Comparison of ENCODE assay signal across 13 cellular contexts in genomic region chr9:118643118-118643517, GRCh38.
DNase-seq lines count a peak whose midpoint lies in the region; ATAC-seq, FAIRE-seq and TF ChIP-seq lines count a peak whose summit lies in the region.
"Had no signal": no experiment of that assay in that cellular context is flagged by ENCODE, and none has a peak within 500 bp of the region (broad histone marks: within the 10 kb centered on the region; RNA-seq: fewer than 3 reads in every experiment).

No MANE protein-coding gene starts in this region.

- no peak overlapping the region for H3K4ac ChIP-seq in mesenchymal stem cell (ENCODE audit: low read depth in 1 of 2, low read length in 2 of 2)

- no peak for FAIRE-seq in bronchial epithelial cell (lab: Jason Lieb, UNC)

- H2BK12ac ChIP-seq in mesenchymal stem cell (ENCODE audit: low read length in 2 of 2), result no peak overlapping the region

- H3K36me3 ChIP-seq in bronchial epithelial cell (ENCODE audit: control insufficient read depth, insufficient read depth, low read length), result no peaks in the 10 kb centered on the region
- H3K36me3 ChIP-seq in mesenchymal stem cell (ENCODE audit: control insufficient read depth in 1 of 2, insufficient read depth in 2 of 2, low read depth in 1 of 2, low read length in 2 of 2), result no peaks in the 10 kb centered on the region
- H3K36me3 ChIP-seq: BE2C, HAP-1 had no signal

- H3K18ac ChIP-seq in mesenchymal stem cell (ENCODE audit: low read depth in 1 of 2, low read length in 2 of 2), result no peak overlapping the region

- H3K27me3 ChIP-seq in bronchial epithelial cell (ENCODE audit: control insufficient read depth, insufficient read depth, low read length) (no peaks in the 10 kb centered on the region), mesenchymal stem cell (ENCODE audit: control insufficient read depth in 1 of 2, insufficient read depth in 1 of 2, low read length in 2 of 2) (no peaks in the 10 kb centered on the region)
- H3K27me3 ChIP-seq: BE2C had no signal

- H3K23ac ChIP-seq in mesenchymal stem cell (ENCODE audit: low read length in 2 of 2), result no peak overlapping the region

- ATAC-seq in activated CD4-positive, CD25-positive, alpha-beta regulatory T cell treated with anti-CD3 and anti-CD28 coated beads, Interleukin-2, amount 50 U/mL, for 24 hours, result no peak
- no peak for ATAC-seq in GM18511 (IDR thresholded peaks at IDR 0.05; ENCODE audit: unreplicated experiment)
- ATAC-seq: activated naive CD4-positive, alpha-beta T cell treated with anti-CD3 and anti-CD28 coated beads, Interleukin-2, amount 50 U/mL, for 72 hours had no signal

- H3K4me2 ChIP-seq in mesenchymal stem cell (ENCODE audit: low read length, poor library complexity, severe bottlenecking), result peak overlapping the region; percentile 7

- 33% methylated on average over 1 of the region's 2 CpGs for WGBS in mesenchymal stem cell

- no peak overlapping the region for H4K8ac ChIP-seq in mesenchymal stem cell (ENCODE audit: low read length)

- H3K4me3 ChIP-seq in bronchial epithelial cell (ENCODE audit: low read depth, low read length), result no peak overlapping the region
- no peak overlapping the region for H3K4me3 ChIP-seq in mesenchymal stem cell (ENCODE audit: insufficient read depth in 1 of 2, low read depth in 1 of 2, low read length in 2 of 2)
- H3K4me3 ChIP-seq: HAP-1 had no signal

- no peaks in the 10 kb centered on the region for H3K79me1 ChIP-seq in mesenchymal stem cell (replicated peaks; ENCODE audit: low read length, poor library complexity, severe bottlenecking)

- H2AK5ac ChIP-seq in mesenchymal stem cell (ENCODE audit: low read length, severe bottlenecking), result no peak overlapping the region

- H2BK5ac ChIP-seq in mesenchymal stem cell (ENCODE audit: low read depth, low read length, poor library complexity, severe bottlenecking), result peak overlapping the region; percentile 98

- intact Hi-C loops in cardiac septum (cut with DNase I), result no loop called here

- no peak overlapping the region for H2AFZ ChIP-seq in mesenchymal stem cell (ENCODE audit: low read depth, low read length)

- H3K4me1 ChIP-seq in mesenchymal stem cell (ENCODE audit: control insufficient read depth, insufficient read depth, low read depth, low read length), result peaks cover 8% of the 10 kb centered on the region
- H3K4me1 ChIP-seq: BE2C, HAP-1 had no signal

- no peak overlapping the region for H3K14ac ChIP-seq in mesenchymal stem cell (ENCODE audit: low read length in 2 of 2)

- TF ChIP-seq CTCF in bronchial epithelial cell (IDR thresholded peaks at IDR 0.05; ENCODE audit: insufficient read depth, low read length, severe bottlenecking), result no peak

- peak overlapping the region; percentile 100 for H3K27ac ChIP-seq in mesenchymal stem cell (ENCODE audit: low read length, poor library complexity, severe bottlenecking)

- H2BK15ac ChIP-seq in mesenchymal stem cell (ENCODE audit: low read depth, poor library complexity, severe bottlenecking), result no peak overlapping the region

- H3K9me3 ChIP-seq in mesenchymal stem cell (ENCODE audit: control insufficient read depth, low read length), result peaks cover 41% of the 10 kb centered on the region
- H3K9me3 ChIP-seq: BE2C, HAP-1 had no signal

- no peak overlapping the region for H3K9ac ChIP-seq in mesenchymal stem cell (ENCODE audit: low read length)

- no peak overlapping the region for H4K91ac ChIP-seq in mesenchymal stem cell (ENCODE audit: low read length)

- no peak overlapping the region for H2BK120ac ChIP-seq in mesenchymal stem cell (ENCODE audit: low read depth, low read length)

- DNase-seq in AG20443 (ENCODE audit: low spot score) (peak; percentile 72), LHCN-M2 (ENCODE audit: low read depth) (peak; percentile 98), bronchial epithelial cell (ENCODE audit: low read depth) (peak; percentile 66), mesenchymal stem cell (peak; percentile 34), cerebellar cortex (ENCODE audit: low spot score) (no peak), cardiac septum (ENCODE audit: low spot score) (no peak)
- DNase-seq: BE2C; NCI-H526; stimulated activated CD4-positive, alpha-beta T cell treated with anti-CD3 and anti-CD28 coated beads, Interleukin-2, amount 100 ng/mL, for 24 hours had no signal

Comparison
In these comparisons a context has a peak if more than half of its experiments do, and no peak if none do; other contexts are left out.
1. DNase-seq: peak in AG20443 (single experiment), LHCN-M2 (single experiment), bronchial epithelial cell (single experiment) and mesenchymal stem cell (single experiment); none in cerebellar cortex (single experiment) and cardiac septum (single experiment).